1 cellular context compared by ENCODE assay signal in genomic region chr16:57615813-57616212, GRCh38.
TF ChIP-seq lines count a peak whose summit lies in the region.

No MANE protein-coding gene starts in this region.

TF ChIP-seq in HepG2, 621 proteins besides CTCF, POLR2A, EP300 and RAD21:
- TF ChIP-seq GATA4 (IDR thresholded peaks at IDR 0.05; ENCODE audit: borderline replicate concordance, low read depth): no peak
- no peak for TF ChIP-seq ZNF687 (CRISPR knock-in tag; IDR thresholded peaks at IDR 0.05)
- TF ChIP-seq RFX1 (IDR thresholded peaks at IDR 0.05): no peak
- no peak for TF ChIP-seq ZBTB2 (CRISPR knock-in tag; IDR thresholded peaks at IDR 0.05; ENCODE audit: low read depth)
- peak; percentile 93 for TF ChIP-seq ZNF629 (CRISPR knock-in tag; conservative IDR thresholded peaks at IDR 0.05)
- TF ChIP-seq ZMYM3 (CRISPR knock-in tag; IDR thresholded peaks at IDR 0.05): peak; percentile 45; the same call in 1 of the 2 replicates
- TF ChIP-seq FOXM1 (CRISPR knock-in tag; IDR thresholded peaks at IDR 0.05): no peak
TF ChIP-seq in HepG2: peak in this region for 2.
